In the genomic region with DNA sequence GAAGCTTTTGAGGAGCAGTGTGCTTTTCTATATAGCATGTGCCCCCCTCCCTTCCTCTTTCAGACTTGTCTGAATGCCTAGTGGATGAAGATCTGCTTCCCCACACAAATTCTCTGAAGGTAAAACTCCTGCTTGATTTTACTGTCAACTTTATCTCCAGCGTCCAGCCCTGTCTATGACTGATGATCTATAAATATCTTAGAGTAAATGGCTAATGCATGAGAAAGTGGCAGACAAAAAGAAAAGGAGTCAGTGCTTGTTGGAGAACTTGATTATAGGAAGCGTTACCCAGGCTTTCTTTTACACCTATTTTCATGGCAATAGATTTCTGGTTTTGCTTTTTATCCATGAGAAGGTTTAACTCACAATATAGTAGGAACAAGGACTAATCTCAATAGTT, we compare ENCODE assay signal across 21 cellular contexts.
A peak's percentile ranks its signal among the peaks of the same experiment; 100 is the strongest.
DNase-seq lines count a peak whose midpoint lies in the region; ATAC-seq and TF ChIP-seq lines count a peak whose summit lies in the region.
"Had no signal": no experiment of that assay in that cellular context is flagged by ENCODE, and none has a peak within 500 bp of the region (broad histone marks: within the 10 kb centered on the region; RNA-seq: fewer than 3 reads in every experiment).

No MANE protein-coding gene starts in this region.

- peaks cover 32% of the 10 kb centered on the region for H3K4me1 ChIP-seq in PC-3 (ENCODE audit: insufficient read depth, low read length)
- H3K4me1 ChIP-seq: HAP-1, Peyer's patch had no signal

- H2AFZ ChIP-seq in PC-3 (ENCODE audit: low read length): no peak overlapping the region

- ATAC-seq in PC-3 (0 out of 2 replicates have a peak, but pooled peaks have one; percentile 41), left ventricle myocardium superior (peak; percentile 63), HG02678 (IDR thresholded peaks at IDR 0.05; ENCODE audit: unreplicated experiment) (no peak)

- peak overlapping the region; percentile 47 for H3K4me2 ChIP-seq in PC-3 (ENCODE audit: low read length)
- H3K4me2 ChIP-seq: KMS-11, SK-N-SH had no signal

- DNase-seq in NCI-H146 treated with DMSO at 0.1 percent for 48 hours (lab: John Stamatoyannopoulos, UW; ENCODE audit: unreplicated experiment): peak; percentile 63
- DNase-seq in NCI-H146 (lab: John Stamatoyannopoulos, UW): no peak
- DNase-seq in Calu3: no peak
- no peak for DNase-seq in PC-3
- no peak for DNase-seq in left ventricle myocardium superior
- no peak for DNase-seq in endothelial cell (ENCODE audit: low spot score)
- no peak for DNase-seq in GM13976 (ENCODE audit: low spot score)
- DNase-seq: 8988T, GOT3, NCI-H1048, NCI-H187, NCI-H446 treated with DMSO at 0.1 percent for 48 hours, NCI-H526, Peyer's patch, SK-N-SH, SW 1271 had no signal

- BruUV-seq in Calu3 (replicated peaks; lab: Mats Ljungman, UMichigan): no TSS peak
- BruUV-seq in PC-3 (replicated peaks; lab: Mats Ljungman, UMichigan): no TSS peak

- H3K9me3 Mint-ChIP-seq in Calu3 (ENCODE audit: low read depth, unreplicated experiment): no peaks in the 10 kb centered on the region
- no peaks in the 10 kb centered on the region for H3K9me3 Mint-ChIP-seq in endothelial cell (ENCODE audit: unreplicated experiment)
- H3K9me3 Mint-ChIP-seq: IgD-negative memory B cell had no signal

- H3K27ac Mint-ChIP-seq in Calu3 (ENCODE audit: unreplicated experiment) (peak overlapping the region; percentile 92), endothelial cell (ENCODE audit: unreplicated experiment) (no peak overlapping the region)
- H3K27ac Mint-ChIP-seq: IgD-negative memory B cell had no signal

- H3K9me3 ChIP-seq in PC-3 (ENCODE audit: low read length): no peaks in the 10 kb centered on the region
- H3K9me3 ChIP-seq: HAP-1, Peyer's patch had no signal

- no peak overlapping the region for H3K4me3 Mint-ChIP-seq in Calu3 (ENCODE audit: low read depth, unreplicated experiment)
- H3K4me3 Mint-ChIP-seq in endothelial cell (ENCODE audit: unreplicated experiment): no peak overlapping the region
- H3K4me3 Mint-ChIP-seq: IgD-negative memory B cell had no signal

- H3K9me2 ChIP-seq in PC-3 (replicated peaks; ENCODE audit: low read length): no peaks in the 10 kb centered on the region
- H3K9me2 ChIP-seq: SK-N-SH had no signal

- POLR2A ChIA-PET in PC-3 (lab: Charles Lee; ENCODE audit: unreplicated experiment): no interaction called here

- in situ Hi-C loops in GM13976 (cut with MboI; ENCODE audit: low sequenced_read_pairs, unreplicated experiment): no loop called here

- H3K27me3 ChIP-seq in PC-3 (ENCODE audit: low read length): no peaks in the 10 kb centered on the region
- H3K27me3 ChIP-seq: Peyer's patch had no signal

- H3K36me3 ChIP-seq in PC-3 (ENCODE audit: low read depth, low read length): no peaks in the 10 kb centered on the region
- H3K36me3 ChIP-seq: HAP-1, Peyer's patch had no signal

- H3K36me3 Mint-ChIP-seq in Calu3 (ENCODE audit: insufficient read depth, unreplicated experiment) (no peaks in the 10 kb centered on the region), endothelial cell (ENCODE audit: low read depth, unreplicated experiment) (no peaks in the 10 kb centered on the region)
- H3K36me3 Mint-ChIP-seq: IgD-negative memory B cell had no signal

- H3F3A ChIP-seq in PC-3 (ENCODE audit: low read length, unreplicated experiment): no peaks in the 10 kb centered on the region

- peak overlapping the region; percentile 92 for H3K27ac ChIP-seq in PC-3 (ENCODE audit: low read length)
- H3K27ac ChIP-seq: HL-60, KMS-11, Peyer's patch had no signal

- H3K4me1 Mint-ChIP-seq in Calu3 (ENCODE audit: low read depth, unreplicated experiment): peaks cover 51% of the 10 kb centered on the region
- H3K4me1 Mint-ChIP-seq in endothelial cell (ENCODE audit: unreplicated experiment): no peaks in the 10 kb centered on the region

- peak overlapping the region; percentile 71 for H3K9ac ChIP-seq in PC-3 (ENCODE audit: low read length)
- H3K9ac ChIP-seq: KMS-11, SK-N-SH had no signal

- H3K79me2 ChIP-seq in PC-3 (ENCODE audit: low read length): no peaks in the 10 kb centered on the region

- CTCF ChIA-PET in Calu3 (lab: Charles Lee) (interaction anchor here (1.0 kb wide), 1 partner anchor 101 kb away, joined by 3 read pairs; no protein-coding TSS in a partner anchor), PC-3 (lab: Charles Lee) (no interaction called here)

- H3K4me3 ChIP-seq in PC-3 (ENCODE audit: low read length): no peak overlapping the region
- H3K4me3 ChIP-seq: HAP-1, Peyer's patch had no signal

- H4K20me1 ChIP-seq in PC-3 (ENCODE audit: low read length): no peaks in the 10 kb centered on the region

- intact Hi-C loops in Calu3 (cut with micrococcal nuclease; ENCODE audit: unreplicated experiment) (loop anchor here (5.0 kb wide), 1 partner anchor 55 kb away; no protein-coding TSS in a partner anchor), PC-3 (cut with micrococcal nuclease) (loop anchor here (1.0 to 5.0 kb wide), 3 partner anchors 35 to 168 kb away; a partner anchor contains a TSS), left ventricle myocardium superior (cut with micrococcal nuclease) (no loop called here)

- no peak for TF ChIP-seq CTCF in Calu3 (IDR thresholded peaks at IDR 0.05; ENCODE audit: unreplicated experiment)
- TF ChIP-seq CTCF in PC-3 (conservative IDR thresholded peaks at IDR 0.05; ENCODE audit: low read depth, low read length): no peak
- TF ChIP-seq CTCF in endothelial cell (IDR thresholded peaks at IDR 0.05; ENCODE audit: unreplicated experiment): no peak
- TF ChIP-seq CTCF in GM13976 (IDR thresholded peaks at IDR 0.05; ENCODE audit: borderline replicate concordance, control extremely low read depth, extremely low read depth, insufficient read depth, missing control alignments): no peak

- H3K27me3 Mint-ChIP-seq in Calu3 (ENCODE audit: unreplicated experiment) (no peaks in the 10 kb centered on the region), endothelial cell (ENCODE audit: unreplicated experiment) (peaks cover 4% of the 10 kb centered on the region)
- H3K27me3 Mint-ChIP-seq: IgD-negative memory B cell had no signal
